1 cellular context compared by ENCODE assay signal in the genomic region with DNA sequence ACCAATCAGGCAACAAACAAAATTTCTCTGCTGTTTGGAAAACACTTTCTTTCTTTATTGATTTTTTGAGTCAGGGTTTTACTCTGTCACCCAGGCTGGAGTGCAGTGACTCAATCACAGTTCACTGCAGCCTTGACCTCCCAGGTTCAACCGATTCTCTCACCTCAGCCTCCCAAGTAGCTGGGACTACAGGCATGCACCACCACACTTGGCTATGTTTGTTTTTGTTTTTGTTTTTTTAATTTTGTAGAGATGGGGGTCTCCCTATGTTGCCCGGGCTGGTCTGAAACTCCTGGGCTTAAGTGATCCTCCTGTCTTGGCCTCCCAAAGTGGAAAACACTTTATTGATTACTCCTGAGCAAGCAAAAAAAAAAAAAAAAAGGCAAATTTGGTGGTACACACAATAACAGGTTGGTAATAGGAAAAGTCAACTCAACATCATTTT.
A peak's percentile ranks its signal among the peaks of the same experiment; 100 is the strongest.
TF ChIP-seq lines count a peak whose summit lies in the region.

No MANE protein-coding gene starts in this region.

TF ChIP-seq in HepG2, 621 proteins besides CTCF, POLR2A, EP300 and RAD21 (continued from another document and continues in another):
- TF ChIP-seq, protein P1, sequence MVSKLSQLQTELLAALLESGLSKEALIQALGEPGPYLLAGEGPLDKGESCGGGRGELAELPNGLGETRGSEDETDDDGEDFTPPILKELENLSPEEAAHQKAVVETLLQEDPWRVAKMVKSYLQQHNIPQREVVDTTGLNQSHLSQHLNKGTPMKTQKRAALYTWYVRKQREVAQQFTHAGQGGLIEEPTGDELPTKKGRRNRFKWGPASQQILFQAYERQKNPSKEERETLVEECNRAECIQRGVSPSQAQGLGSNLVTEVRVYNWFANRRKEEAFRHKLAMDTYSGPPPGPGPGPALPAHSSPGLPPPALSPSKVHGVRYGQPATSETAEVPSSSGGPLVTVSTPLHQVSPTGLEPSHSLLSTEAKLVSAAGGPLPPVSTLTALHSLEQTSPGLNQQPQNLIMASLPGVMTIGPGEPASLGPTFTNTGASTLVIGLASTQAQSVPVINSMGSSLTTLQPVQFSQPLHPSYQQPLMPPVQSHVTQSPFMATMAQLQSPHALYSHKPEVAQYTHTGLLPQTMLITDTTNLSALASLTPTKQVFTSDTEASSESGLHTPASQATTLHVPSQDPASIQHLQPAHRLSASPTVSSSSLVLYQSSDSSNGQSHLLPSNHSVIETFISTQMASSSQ (IDR thresholded peaks at IDR 0.05; ENCODE audit: low read depth): 0 out of 2 replicates have a peak, but pooled peaks have one; percentile 22
- TF ChIP-seq, protein P1 (CRISPR knock-in tag; IDR thresholded peaks at IDR 0.05; ENCODE audit: borderline replicate concordance): no peak
- TF ChIP-seq MBNL3 (CRISPR knock-in tag; conservative IDR thresholded peaks at IDR 0.05) (no peak), HNF4G (IDR thresholded peaks at IDR 0.05; ENCODE audit: borderline replicate concordance, low read depth, low read length) (0 out of 2 replicates have a peak, but pooled peaks have one; percentile 42), HNF4G (CRISPR knock-in tag; IDR thresholded peaks at IDR 0.05; ENCODE audit: borderline replicate concordance, low read depth) (peak; percentile 48; the same call in 1 of the 2 replicates), NR3C1 (CRISPR knock-in tag; IDR thresholded peaks at IDR 0.05) (no peak), ZNF614 (CRISPR knock-in tag; IDR thresholded peaks at IDR 0.05; ENCODE audit: borderline replicate concordance) (0 out of 2 replicates have a peak, but pooled peaks have one; percentile 40), TBX2 (CRISPR knock-in tag; IDR thresholded peaks at IDR 0.05; ENCODE audit: borderline replicate concordance) (peak; percentile 62; the same call in 1 of the 2 replicates), HNRNPL (IDR thresholded peaks at IDR 0.05; ENCODE audit: low read depth, low read length) (no peak), ZNF607 (CRISPR knock-in tag; IDR thresholded peaks at IDR 0.05; ENCODE audit: borderline replicate concordance) (no peak), ZBTB1 (CRISPR knock-in tag; IDR thresholded peaks at IDR 0.05; ENCODE audit: borderline replicate concordance) (no peak), ZSCAN12 (CRISPR knock-in tag; IDR thresholded peaks at IDR 0.05) (no peak), GZF1 (CRISPR knock-in tag; IDR thresholded peaks at IDR 0.05) (no peak), TCF12 (IDR thresholded peaks at IDR 0.05) (no peak), TCF12 (CRISPR knock-in tag; IDR thresholded peaks at IDR 0.05) (0 out of 2 replicates have a peak, but pooled peaks have one; percentile 57), TBL1XR1 (IDR thresholded peaks at IDR 0.05; ENCODE audit: borderline replicate concordance, low read length, partially characterized antibody) (peak; percentile 77), TBX3 (IDR thresholded peaks at IDR 0.05; ENCODE audit: borderline replicate concordance) (peak; percentile 74; the same call in 1 of the 2 replicates), ZNF468 (CRISPR knock-in tag; IDR thresholded peaks at IDR 0.05) (no peak), AGO2 (optimal IDR thresholded peaks at IDR 0.05; ENCODE audit: low read depth, low read length) (no peak), SRY (CRISPR knock-in tag; IDR thresholded peaks at IDR 0.05) (no peak), HMG20A (CRISPR knock-in tag; IDR thresholded peaks at IDR 0.05; ENCODE audit: borderline replicate concordance) (peak; percentile 80), NKX3-1 (CRISPR knock-in tag; IDR thresholded peaks at IDR 0.05) (no peak), TEAD2 (CRISPR knock-in tag; IDR thresholded peaks at IDR 0.05) (no peak), ZNF567 (CRISPR knock-in tag; IDR thresholded peaks at IDR 0.05; ENCODE audit: borderline replicate concordance) (no peak), ZNF33A (CRISPR knock-in tag; IDR thresholded peaks at IDR 0.05; ENCODE audit: borderline replicate concordance) (peak; percentile 84; the same call in 1 of the 2 replicates), TBP (CRISPR knock-in tag; IDR thresholded peaks at IDR 0.05) (no peak), GATA4 (IDR thresholded peaks at IDR 0.05; ENCODE audit: borderline replicate concordance, low read depth) (no peak; the same call in 1 of the 2 replicates), ZNF20 (CRISPR knock-in tag; IDR thresholded peaks at IDR 0.05) (no peak), ZNF777 (CRISPR knock-in tag; IDR thresholded peaks at IDR 0.05) (no peak), ZNF577 (CRISPR knock-in tag; IDR thresholded peaks at IDR 0.05; ENCODE audit: borderline replicate concordance, low read depth) (no peak), CENPX (CRISPR knock-in tag; IDR thresholded peaks at IDR 0.05) (no peak), LCORL (IDR thresholded peaks at IDR 0.05) (no peak), LCORL (CRISPR knock-in tag; IDR thresholded peaks at IDR 0.05) (no peak; the same call in 1 of the 2 replicates), ADNP (CRISPR knock-in tag; IDR thresholded peaks at IDR 0.05) (peak; percentile 83), CREB1 (IDR thresholded peaks at IDR 0.05) (no peak), CREB1 (CRISPR knock-in tag; IDR thresholded peaks at IDR 0.05) (peak; percentile 52; the same call in 1 of the 2 replicates)
- TF ChIP-seq, protein P2, sequence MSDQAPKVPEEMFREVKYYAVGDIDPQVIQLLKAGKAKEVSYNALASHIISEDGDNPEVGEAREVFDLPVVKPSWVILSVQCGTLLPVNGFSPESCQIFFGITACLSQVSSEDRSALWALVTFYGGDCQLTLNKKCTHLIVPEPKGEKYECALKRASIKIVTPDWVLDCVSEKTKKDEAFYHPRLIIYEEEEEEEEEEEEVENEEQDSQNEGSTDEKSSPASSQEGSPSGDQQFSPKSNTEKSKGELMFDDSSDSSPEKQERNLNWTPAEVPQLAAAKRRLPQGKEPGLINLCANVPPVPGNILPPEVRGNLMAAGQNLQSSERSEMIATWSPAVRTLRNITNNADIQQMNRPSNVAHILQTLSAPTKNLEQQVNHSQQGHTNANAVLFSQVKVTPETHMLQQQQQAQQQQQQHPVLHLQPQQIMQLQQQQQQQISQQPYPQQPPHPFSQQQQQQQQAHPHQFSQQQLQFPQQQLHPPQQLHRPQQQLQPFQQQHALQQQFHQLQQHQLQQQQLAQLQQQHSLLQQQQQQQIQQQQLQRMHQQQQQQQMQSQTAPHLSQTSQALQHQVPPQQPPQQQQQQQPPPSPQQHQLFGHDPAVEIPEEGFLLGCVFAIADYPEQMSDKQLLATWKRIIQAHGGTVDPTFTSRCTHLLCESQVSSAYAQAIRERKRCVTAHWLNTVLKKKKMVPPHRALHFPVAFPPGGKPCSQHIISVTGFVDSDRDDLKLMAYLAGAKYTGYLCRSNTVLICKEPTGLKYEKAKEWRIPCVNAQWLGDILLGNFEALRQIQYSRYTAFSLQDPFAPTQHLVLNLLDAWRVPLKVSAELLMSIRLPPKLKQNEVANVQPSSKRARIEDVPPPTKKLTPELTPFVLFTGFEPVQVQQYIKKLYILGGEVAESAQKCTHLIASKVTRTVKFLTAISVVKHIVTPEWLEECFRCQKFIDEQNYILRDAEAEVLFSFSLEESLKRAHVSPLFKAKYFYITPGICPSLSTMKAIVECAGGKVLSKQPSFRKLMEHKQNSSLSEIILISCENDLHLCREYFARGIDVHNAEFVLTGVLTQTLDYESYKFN (CRISPR knock-in tag; conservative IDR thresholded peaks at IDR 0.05): peak; percentile 71
- TF ChIP-seq, protein P3, sequence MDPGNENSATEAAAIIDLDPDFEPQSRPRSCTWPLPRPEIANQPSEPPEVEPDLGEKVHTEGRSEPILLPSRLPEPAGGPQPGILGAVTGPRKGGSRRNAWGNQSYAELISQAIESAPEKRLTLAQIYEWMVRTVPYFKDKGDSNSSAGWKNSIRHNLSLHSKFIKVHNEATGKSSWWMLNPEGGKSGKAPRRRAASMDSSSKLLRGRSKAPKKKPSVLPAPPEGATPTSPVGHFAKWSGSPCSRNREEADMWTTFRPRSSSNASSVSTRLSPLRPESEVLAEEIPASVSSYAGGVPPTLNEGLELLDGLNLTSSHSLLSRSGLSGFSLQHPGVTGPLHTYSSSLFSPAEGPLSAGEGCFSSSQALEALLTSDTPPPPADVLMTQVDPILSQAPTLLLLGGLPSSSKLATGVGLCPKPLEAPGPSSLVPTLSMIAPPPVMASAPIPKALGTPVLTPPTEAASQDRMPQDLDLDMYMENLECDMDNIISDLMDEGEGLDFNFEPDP (CRISPR knock-in tag; conservative IDR thresholded peaks at IDR 0.05): no peak
- TF ChIP-seq, protein P4, sequence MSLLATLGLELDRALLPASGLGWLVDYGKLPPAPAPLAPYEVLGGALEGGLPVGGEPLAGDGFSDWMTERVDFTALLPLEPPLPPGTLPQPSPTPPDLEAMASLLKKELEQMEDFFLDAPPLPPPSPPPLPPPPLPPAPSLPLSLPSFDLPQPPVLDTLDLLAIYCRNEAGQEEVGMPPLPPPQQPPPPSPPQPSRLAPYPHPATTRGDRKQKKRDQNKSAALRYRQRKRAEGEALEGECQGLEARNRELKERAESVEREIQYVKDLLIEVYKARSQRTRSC (CRISPR knock-in tag; IDR thresholded peaks at IDR 0.05; ENCODE audit: low read depth): no peak
- TF ChIP-seq, protein P5, sequence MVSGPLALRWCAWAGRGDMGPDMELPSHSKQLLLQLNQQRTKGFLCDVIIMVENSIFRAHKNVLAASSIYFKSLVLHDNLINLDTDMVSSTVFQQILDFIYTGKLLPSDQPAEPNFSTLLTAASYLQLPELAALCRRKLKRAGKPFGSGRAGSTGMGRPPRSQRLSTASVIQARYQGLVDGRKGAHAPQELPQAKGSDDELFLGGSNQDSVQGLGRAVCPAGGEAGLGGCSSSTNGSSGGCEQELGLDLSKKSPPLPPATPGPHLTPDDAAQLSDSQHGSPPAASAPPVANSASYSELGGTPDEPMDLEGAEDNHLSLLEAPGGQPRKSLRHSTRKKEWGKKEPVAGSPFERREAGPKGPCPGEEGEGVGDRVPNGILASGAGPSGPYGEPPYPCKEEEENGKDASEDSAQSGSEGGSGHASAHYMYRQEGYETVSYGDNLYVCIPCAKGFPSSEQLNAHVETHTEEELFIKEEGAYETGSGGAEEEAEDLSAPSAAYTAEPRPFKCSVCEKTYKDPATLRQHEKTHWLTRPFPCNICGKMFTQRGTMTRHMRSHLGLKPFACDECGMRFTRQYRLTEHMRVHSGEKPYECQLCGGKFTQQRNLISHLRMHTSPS (CRISPR knock-in tag; IDR thresholded peaks at IDR 0.05; ENCODE audit: low read depth): no peak; the same call in 1 of the 2 replicates
- TF ChIP-seq, protein P6, sequence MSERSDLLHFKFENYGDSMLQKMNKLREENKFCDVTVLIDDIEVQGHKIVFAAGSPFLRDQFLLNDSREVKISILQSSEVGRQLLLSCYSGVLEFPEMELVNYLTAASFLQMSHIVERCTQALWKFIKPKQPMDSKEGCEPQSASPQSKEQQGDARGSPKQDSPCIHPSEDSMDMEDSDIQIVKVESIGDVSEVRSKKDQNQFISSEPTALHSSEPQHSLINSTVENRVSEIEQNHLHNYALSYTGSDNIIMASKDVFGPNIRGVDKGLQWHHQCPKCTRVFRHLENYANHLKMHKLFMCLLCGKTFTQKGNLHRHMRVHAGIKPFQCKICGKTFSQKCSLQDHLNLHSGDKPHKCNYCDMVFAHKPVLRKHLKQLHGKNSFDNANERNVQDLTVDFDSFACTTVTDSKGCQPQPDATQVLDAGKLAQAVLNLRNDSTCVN (CRISPR knock-in tag; IDR thresholded peaks at IDR 0.05; ENCODE audit: borderline replicate concordance): no peak
- TF ChIP-seq, protein P7, sequence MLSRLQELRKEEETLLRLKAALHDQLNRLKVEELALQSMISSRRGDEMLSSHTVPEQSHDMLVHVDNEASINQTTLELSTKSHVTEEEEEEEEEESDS (CRISPR knock-in tag; IDR thresholded peaks at IDR 0.05; ENCODE audit: borderline replicate concordance): no peak
- TF ChIP-seq, protein P8, sequence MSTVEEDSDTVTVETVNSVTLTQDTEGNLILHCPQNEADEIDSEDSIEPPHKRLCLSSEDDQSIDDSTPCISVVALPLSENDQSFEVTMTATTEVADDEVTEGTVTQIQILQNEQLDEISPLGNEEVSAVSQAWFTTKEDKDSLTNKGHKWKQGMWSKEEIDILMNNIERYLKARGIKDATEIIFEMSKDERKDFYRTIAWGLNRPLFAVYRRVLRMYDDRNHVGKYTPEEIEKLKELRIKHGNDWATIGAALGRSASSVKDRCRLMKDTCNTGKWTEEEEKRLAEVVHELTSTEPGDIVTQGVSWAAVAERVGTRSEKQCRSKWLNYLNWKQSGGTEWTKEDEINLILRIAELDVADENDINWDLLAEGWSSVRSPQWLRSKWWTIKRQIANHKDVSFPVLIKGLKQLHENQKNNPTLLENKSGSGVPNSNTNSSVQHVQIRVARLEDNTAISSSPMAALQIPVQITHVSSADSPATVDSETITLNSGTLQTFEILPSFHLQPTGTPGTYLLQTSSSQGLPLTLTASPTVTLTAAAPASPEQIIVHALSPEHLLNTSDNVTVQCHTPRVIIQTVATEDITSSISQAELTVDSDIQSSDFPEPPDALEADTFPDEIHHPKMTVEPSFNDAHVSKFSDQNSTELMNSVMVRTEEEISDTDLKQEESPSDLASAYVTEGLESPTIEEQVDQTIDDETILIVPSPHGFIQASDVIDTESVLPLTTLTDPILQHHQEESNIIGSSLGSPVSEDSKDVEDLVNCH (CRISPR knock-in tag; IDR thresholded peaks at IDR 0.05): no peak
- TF ChIP-seq, protein P9, sequence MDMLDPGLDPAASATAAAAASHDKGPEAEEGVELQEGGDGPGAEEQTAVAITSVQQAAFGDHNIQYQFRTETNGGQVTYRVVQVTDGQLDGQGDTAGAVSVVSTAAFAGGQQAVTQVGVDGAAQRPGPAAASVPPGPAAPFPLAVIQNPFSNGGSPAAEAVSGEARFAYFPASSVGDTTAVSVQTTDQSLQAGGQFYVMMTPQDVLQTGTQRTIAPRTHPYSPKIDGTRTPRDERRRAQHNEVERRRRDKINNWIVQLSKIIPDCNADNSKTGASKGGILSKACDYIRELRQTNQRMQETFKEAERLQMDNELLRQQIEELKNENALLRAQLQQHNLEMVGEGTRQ (IDR thresholded peaks at IDR 0.05; ENCODE audit: low read depth, low read length): no peak
- TF ChIP-seq, protein P9 (CRISPR knock-in tag; IDR thresholded peaks at IDR 0.05; ENCODE audit: borderline replicate concordance): no peak
